23 cellular contexts compared by ENCODE assay signal in the genomic region with DNA sequence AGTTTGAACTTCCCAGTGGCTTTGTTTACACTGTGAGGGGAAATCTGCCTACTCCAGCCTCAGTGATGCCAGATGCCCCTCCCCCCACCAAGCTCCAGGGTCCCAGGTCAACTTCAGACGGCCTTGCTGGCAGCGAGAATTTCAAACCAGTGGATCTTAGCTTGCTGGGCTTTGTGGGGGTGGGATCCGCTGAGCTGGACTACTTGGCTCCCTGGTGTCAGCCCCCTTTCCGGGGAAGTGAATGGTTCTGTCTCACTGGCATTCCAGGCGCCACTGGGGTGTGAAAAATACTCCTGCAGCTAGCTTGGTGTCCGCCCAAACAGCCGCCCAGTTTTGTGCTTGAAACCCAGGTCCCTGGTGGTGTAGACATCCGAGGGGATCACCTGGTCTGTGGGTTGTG.
A peak's percentile ranks its signal among the peaks of the same experiment; 100 is the strongest.
DNase-seq lines count a peak whose midpoint lies in the region; ATAC-seq, FAIRE-seq and TF ChIP-seq lines count a peak whose summit lies in the region.
"Had no signal": no experiment of that assay in that cellular context is flagged by ENCODE, and none has a peak within 500 bp of the region (broad histone marks: within the 10 kb centered on the region; RNA-seq: fewer than 3 reads in every experiment).

No MANE protein-coding gene starts in this region.

- H3K14ac ChIP-seq in H9 (ENCODE audit: insufficient read depth, low read length) (0 out of 2 replicates have a peak overlapping the region, but pooled peaks have one; percentile 51), H1 (ENCODE audit: insufficient read length) (no peak overlapping the region), trophoblast cell (ENCODE audit: low read length) (peak overlapping the region; percentile 49)

- H2AK5ac ChIP-seq in H9 (ENCODE audit: insufficient read length, low read length) = no peak overlapping the region
- no peak overlapping the region for H2AK5ac ChIP-seq in H1 (ENCODE audit: low read depth, low read length)
- H2AK5ac ChIP-seq in trophoblast cell (ENCODE audit: low read length) = no peak overlapping the region

- H3K79me2 ChIP-seq in H9 (ENCODE audit: insufficient read depth, low read length) (no peaks in the 10 kb centered on the region), H1 (ENCODE audit: control insufficient read depth in 1 of 2, insufficient read depth in 2 of 2, low read length in 2 of 2) (no peaks in the 10 kb centered on the region), trophoblast cell (ENCODE audit: control insufficient read depth, insufficient read depth, low read length, poor library complexity) (no peaks in the 10 kb centered on the region)

- no peaks in the 10 kb centered on the region for H3K9me3 Mint-ChIP-seq in H9
- H3K9me3 Mint-ChIP-seq: CD4-positive, alpha-beta T cell had no signal

- no peak overlapping the region for H2AFZ ChIP-seq in H9 (ENCODE audit: low read length)
- peak overlapping the region; percentile 86 for H2AFZ ChIP-seq in H1 (ENCODE audit: low read length)
- H2AFZ ChIP-seq in trophoblast cell (ENCODE audit: insufficient read depth, low read length, poor library complexity) = peak overlapping the region; percentile 59

- H3K23me2 ChIP-seq in H9 (ENCODE audit: insufficient read length, low read depth, low read length, poor library complexity, severe bottlenecking) (no peaks in the 10 kb centered on the region), H1 (ENCODE audit: low read depth, low read length) (no peaks in the 10 kb centered on the region)

- TF ChIP-seq POLR2A in H1 (IDR thresholded peaks at IDR 0.05; ENCODE audit: control extremely low read depth in 1 of 2, low read depth in 2 of 2, low read length in 2 of 2) = no peak

- no peak overlapping the region for H3T11ph ChIP-seq in H9 (ENCODE audit: low read length)

- TF ChIP-seq RAD21 in H1 (IDR thresholded peaks at IDR 0.05 in 1 of 2, conservative IDR thresholded peaks at IDR 0.05 in 1 of 2; ENCODE audit: low read depth in 2 of 2, low read length in 2 of 2) = no peak

- H3K27me3 ChIP-seq in H9 (ENCODE audit: insufficient read depth, low read length) (no peaks in the 10 kb centered on the region), H1 (replicated peaks in 1 of 4; ENCODE audit: control insufficient read depth in 3 of 4, extremely low read depth in 1 of 4, insufficient read depth in 3 of 4, low read length in 3 of 4) (peaks cover 0 to under 1% (median 0%) of the 10 kb centered on the region in 4 experiments; a peak in 1 of 7 replicates), trophoblast cell (ENCODE audit: insufficient read depth, low read length) (no peaks in the 10 kb centered on the region)
- H3K27me3 ChIP-seq: BLaER1 treated with 17β-estradiol and CSF1 and Interleukin-3, amounts not matched to agents 10 nM and 100 nM; MG63; SJSA1 had no signal

- DNase-seq in H9 (peak; percentile 31), H1 (ENCODE audit: low read depth in 1 of 2, low spot score in 2 of 2) (peak in 1 of 2 experiments; percentile 46), left kidney (ENCODE audit: low read depth, low spot score) (peak; percentile 29), trophoblast cell (no peak), NCI-H82 treated with DMSO at 0.1 percent for 48 hours (lab: John Stamatoyannopoulos, UW; ENCODE audit: unreplicated experiment) (no peak)
- no peak for DNase-seq in activated CD4-positive, CD25-positive, alpha-beta regulatory T cell (lab: John Stamatoyannopoulos, UW)
- DNase-seq: AML-193; CD4-positive, alpha-beta T cell; GOT3; KG1; MG63; NCI-H1105 treated with DMSO at 0.1 percent for 48 hours; NCI-H2029; NCI-H446 treated with DMSO at 0.1 percent for 48 hours; NCI-H526 treated with DMSO at 0.1 percent for 48 hours; Right ventricle myocardium superior; RPMI8226 had no signal

- TF ChIP-seq EP300 in H1 (IDR thresholded peaks at IDR 0.05; ENCODE audit: borderline replicate concordance in 1 of 2, low read depth in 2 of 2, low read length in 2 of 2) = no peak

- no peak for ATAC-seq in HG02763 (IDR thresholded peaks at IDR 0.05; ENCODE audit: unreplicated experiment)
- ATAC-seq: A549 had no signal

- H4K12ac ChIP-seq in trophoblast cell (ENCODE audit: low read depth, low read length) = no peak overlapping the region

- H3K18ac ChIP-seq in H9 (ENCODE audit: insufficient read length, low read depth, low read length) (no peak overlapping the region), H1 (ENCODE audit: extremely low read depth, low read length) (no peak overlapping the region), trophoblast cell (ENCODE audit: low read length) (no peak overlapping the region)

- H2BK120ac ChIP-seq in H9 (ENCODE audit: low read depth, low read length, poor library complexity, severe bottlenecking) (no peak overlapping the region), H1 (replicated peaks; ENCODE audit: low read depth, low read length) (no peak overlapping the region), trophoblast cell (ENCODE audit: insufficient read depth, low read length, poor library complexity) (peak overlapping the region; percentile 40)

- TF ChIP-seq CTCF in H9 (conservative IDR thresholded peaks at IDR 0.05) (no peak), H1 (IDR thresholded peaks at IDR 0.05; ENCODE audit: control extremely low read depth in 1 of 3, insufficient read depth in 1 of 3, low read depth in 1 of 3, low read length in 3 of 3) (no peak)

- H3K4me3 Mint-ChIP-seq in H9 = no peak overlapping the region
- H3K4me3 Mint-ChIP-seq: CD4-positive, alpha-beta T cell had no signal

- H3K23ac ChIP-seq in H9 (ENCODE audit: insufficient read length, low read depth, low read length) = no peak overlapping the region
- no peak overlapping the region for H3K23ac ChIP-seq in H1 (ENCODE audit: insufficient read length)
- H3K23ac ChIP-seq in trophoblast cell (ENCODE audit: low read length) = no peak overlapping the region

- H3K36me3 Mint-ChIP-seq in H9 (ENCODE audit: insufficient read depth in 1 of 3, low read depth in 3 of 3) = no peaks in the 10 kb centered on the region

- H3K79me1 ChIP-seq in H9 (ENCODE audit: insufficient read depth, low read depth, low read length, poor library complexity, severe bottlenecking) (no peaks in the 10 kb centered on the region), H1 (ENCODE audit: low read depth, low read length) (no peaks in the 10 kb centered on the region), trophoblast cell (ENCODE audit: low read length) (peaks cover 12% of the 10 kb centered on the region)

- no peak overlapping the region for H4K91ac ChIP-seq in H9 (ENCODE audit: insufficient read length, low read depth, low read length)
- H4K91ac ChIP-seq in H1 (replicated peaks; ENCODE audit: insufficient read length, low read length) = no peak overlapping the region
- peak overlapping the region; percentile 46 for H4K91ac ChIP-seq in trophoblast cell (ENCODE audit: low read depth, low read length)

- H2BK12ac ChIP-seq in H9 (ENCODE audit: insufficient read length, low read depth, low read length) = no peak overlapping the region
- H2BK12ac ChIP-seq in H1 (ENCODE audit: low read depth, low read length) = no peak overlapping the region
- H2BK12ac ChIP-seq in trophoblast cell (ENCODE audit: low read length) = peak overlapping the region; percentile 9

- H2BK5ac ChIP-seq in H9 (ENCODE audit: insufficient read length, low read length) (no peak overlapping the region), H1 (ENCODE audit: low read depth, low read length) (no peak overlapping the region), trophoblast cell (ENCODE audit: low read depth, low read length, poor library complexity) (no peak overlapping the region)

- CTCF ChIA-PET in H1 (lab: Charles Lee; ENCODE audit: partially characterized antibody) = interaction anchor here (0.7 to 1.6 kb wide), 5 partner anchors 8 to 155 kb away, joined by 3 to 7 read pairs (median 3); no protein-coding TSS in a partner anchor

- H2BK15ac ChIP-seq in H9 (ENCODE audit: low read depth, low read length) (no peak overlapping the region), H1 (ENCODE audit: low read length) (no peak overlapping the region)

- H3K56ac ChIP-seq in H9 (ENCODE audit: insufficient read length, low read depth, low read length) (no peak overlapping the region), H1 (replicated peaks; ENCODE audit: insufficient read length, low read depth, low read length) (no peak overlapping the region)

- H3K27ac Mint-ChIP-seq in H9 = no peak overlapping the region
- H3K27ac Mint-ChIP-seq: CD4-positive, alpha-beta T cell had no signal

- no peak for FAIRE-seq in H1 (lab: Jason Lieb, UNC)
- FAIRE-seq: A549, D721Med, G401.6 had no signal

- no CpG with 5 or more reads among the region's 8 CpGs for WGBS in H9 (ENCODE audit: extremely low coverage, insufficient read length, low lambda C conversion rate)
- 90% methylated on average over 7 of the region's 8 CpGs; no CpG with 5 or more reads in 1 of the 2 experiments for WGBS in H1 (ENCODE audit: extremely low coverage in 1 of 2, insufficient coverage in 1 of 2, insufficient read length in 1 of 2, insufficient replicate concordance in 2 of 2, low coverage in 1 of 2, low lambda C conversion rate in 2 of 2, missing lambda C conversion rate in 1 of 2), 2 experiments
- no CpG with 5 or more reads among the region's 8 CpGs for WGBS in trophoblast cell (ENCODE audit: extremely low coverage, insufficient coverage, insufficient read length)

- POLR2A ChIA-PET in H1 (lab: Charles Lee; ENCODE audit: partially characterized antibody) = no interaction called here

- no peaks in the 10 kb centered on the region for H3K36me3 ChIP-seq in H1 (ENCODE audit: control insufficient read depth in 2 of 4, insufficient read depth in 4 of 4, low read length in 3 of 4)
- H3K36me3 ChIP-seq in trophoblast cell (ENCODE audit: control insufficient read depth in 1 of 2, insufficient read depth in 2 of 2, low read length in 2 of 2) = no peaks in the 10 kb centered on the region
- H3K36me3 ChIP-seq: BLaER1 treated with 17β-estradiol and CSF1 and Interleukin-3, amounts not matched to agents 10 nM and 100 nM; MG63; SJSA1 had no signal

- H3K4me1 ChIP-seq in H9 (ENCODE audit: insufficient read depth, low read length) (no peaks in the 10 kb centered on the region), H1 (replicated peaks in 1 of 4; ENCODE audit: control insufficient read depth in 3 of 4, insufficient read depth in 4 of 4, low read length in 3 of 4) (peaks cover 0 to 3% (median 1%) of the 10 kb centered on the region in 4 experiments; a peak in 3 of 7 replicates), trophoblast cell (ENCODE audit: control insufficient read depth in 1 of 2, insufficient read depth in 2 of 2, low read length in 2 of 2) (peaks cover 9 to 12% of the 10 kb centered on the region in 2 experiments)
- H3K4me1 ChIP-seq: A549; BLaER1 treated with 17β-estradiol and CSF1 and Interleukin-3, amounts not matched to agents 10 nM and 100 nM; SJSA1 had no signal

- H3K9me3 ChIP-seq in H9 (ENCODE audit: control insufficient read depth, low read depth, low read length) (no peaks in the 10 kb centered on the region), H1 (ENCODE audit: insufficient read depth in 2 of 2, low read depth in 1 of 2, low read length in 1 of 2) (no peaks in the 10 kb centered on the region), trophoblast cell (ENCODE audit: insufficient read depth, low read depth, low read length) (peaks cover 2% of the 10 kb centered on the region)
- H3K9me3 ChIP-seq: A549; BLaER1 treated with 17β-estradiol and CSF1 and Interleukin-3, amounts not matched to agents 10 nM and 100 nM; MG63; SJSA1 had no signal

- H3K27ac ChIP-seq in H9 (ENCODE audit: insufficient read length, low read depth, low read length) (no peak overlapping the region), H1 (ENCODE audit: low read depth, low read length) (no peak overlapping the region), trophoblast cell (ENCODE audit: low read depth, low read length) (no peak overlapping the region)
- H3K27ac ChIP-seq: A549; BLaER1 treated with 17β-estradiol and CSF1 and Interleukin-3, amounts not matched to agents 10 nM and 100 nM; SJSA1 had no signal

- peaks cover 7 to 8% of the 10 kb centered on the region in 2 experiments; a peak in 3 of 4 replicates for H3K4me1 Mint-ChIP-seq in H9

- no peaks in the 10 kb centered on the region; the same call in 1 of the 2 replicates for H3K27me3 Mint-ChIP-seq in H9 (ENCODE audit: low read depth)

- H3K4me3 ChIP-seq in H1 (ENCODE audit: extremely low read depth in 1 of 4, insufficient read depth in 2 of 4, low read depth in 3 of 4, low read length in 4 of 4) (no peak overlapping the region), trophoblast cell (ENCODE audit: low read depth, low read length) (no peak overlapping the region)
- H3K4me3 ChIP-seq: A549; BLaER1 treated with 17β-estradiol and CSF1 and Interleukin-3, amounts not matched to agents 10 nM and 100 nM; MG63; SJSA1 had no signal

- H3K9ac ChIP-seq in H9 (ENCODE audit: extremely low read depth, insufficient read length, low read length) (no peak overlapping the region), H1 (replicated peaks in 1 of 4; ENCODE audit: extremely low read depth in 1 of 4, low read depth in 3 of 4, low read length in 3 of 4) (no peak overlapping the region), trophoblast cell (ENCODE audit: low read length) (no peak overlapping the region)
- H3K9ac ChIP-seq: BLaER1 treated with 17β-estradiol and CSF1 and Interleukin-3, amounts not matched to agents 10 nM and 100 nM had no signal

- H4K8ac ChIP-seq in H9 (replicated peaks; ENCODE audit: insufficient read length, low read depth, low read length) = no peak overlapping the region
- H4K8ac ChIP-seq in H1 (ENCODE audit: extremely low read depth, insufficient read depth, low read length) = no peak overlapping the region
- no peak overlapping the region for H4K8ac ChIP-seq in trophoblast cell (ENCODE audit: low read depth, low read length)

- H2BK20ac ChIP-seq in H9 (ENCODE audit: low read depth, low read length, poor library complexity, severe bottlenecking) (no peak overlapping the region), H1 (ENCODE audit: low read length) (no peak overlapping the region)

- H4K5ac ChIP-seq in H9 (ENCODE audit: insufficient read length, low read depth, low read length) = no peak overlapping the region
- no peak overlapping the region for H4K5ac ChIP-seq in H1 (ENCODE audit: insufficient read length, low read depth, low read length)

- no peak overlapping the region for H3K4me2 ChIP-seq in H9 (ENCODE audit: insufficient read depth, insufficient read length, low read length)
- no peak overlapping the region for H3K4me2 ChIP-seq in H1 (ENCODE audit: insufficient read depth in 1 of 2, low read depth in 2 of 2, low read length in 2 of 2)
- no peak overlapping the region for H3K4me2 ChIP-seq in trophoblast cell (ENCODE audit: low read length)
- H3K4me2 ChIP-seq: A549; BLaER1 treated with 17β-estradiol and CSF1 and Interleukin-3, amounts not matched to agents 10 nM and 100 nM had no signal

- H3K4ac ChIP-seq in H9 (ENCODE audit: low read depth, low read length) (no peak overlapping the region), H1 (replicated peaks; ENCODE audit: insufficient read length, low read depth, low read length) (no peak overlapping the region), trophoblast cell (ENCODE audit: low read depth, low read length) (no peak overlapping the region)

- H4K20me1 ChIP-seq in H9 (ENCODE audit: control insufficient read depth, insufficient read depth, insufficient read length) (no peaks in the 10 kb centered on the region), H1 (replicated peaks in 1 of 2; ENCODE audit: control insufficient read depth in 1 of 2, insufficient read depth in 2 of 2, low read length in 2 of 2) (no peaks in the 10 kb centered on the region)
- H4K20me1 ChIP-seq: BLaER1 treated with 17β-estradiol and CSF1 and Interleukin-3, amounts not matched to agents 10 nM and 100 nM had no signal

Comparison
In these comparisons a context has a peak if more than half of its experiments do, and no peak if none do; other contexts are left out.
1. DNase-seq: peak in H9 (single experiment) and left kidney (single experiment); none in trophoblast cell (0 of 2), activated CD4-positive, CD25-positive, alpha-beta regulatory T cell (0 of 4) and NCI-H82 treated with DMSO at 0.1 percent for 48 hours (single experiment).